ENCODE assay signal across 8 cellular contexts in genomic region chr7:107169120-107170050, GRCh38. TPM values are rescaled to one million over a fixed set of nuclear protein-coding genes. Genes with fewer than 3 reads are reported as not detected.
DNase-seq lines count a peak whose midpoint lies in the region; FAIRE-seq and TF ChIP-seq lines count a peak whose summit lies in the region.

No MANE protein-coding gene starts in this region.

- TF ChIP-seq CTCF in DOHH2 (IDR thresholded peaks at IDR 0.05; ENCODE audit: low read depth, low read length, poor library complexity, severe bottlenecking) (peak; percentile 15), NB4 (IDR thresholded peaks at IDR 0.05; ENCODE audit: low read depth, low read length) (no peak)

- peak overlapping the region; percentile 97 for H3K4me3 Mint-ChIP-seq in activated naive CD4-positive, alpha-beta T cell treated with anti-CD3 and anti-CD28 coated beads for 36 hours

- H3K4me1 Mint-ChIP-seq in activated naive CD4-positive, alpha-beta T cell treated with anti-CD3 and anti-CD28 coated beads for 36 hours (ENCODE audit: low read depth) = peaks cover 32% of the 10 kb centered on the region

- in situ Hi-C loops in SK-MEL-5 (cut with HindIII; ENCODE audit: low pct_unique_long_range_greater_than_20kb, low sequenced_read_pairs) = no loop called here

- H3F3A ChIP-seq in DOHH2 (ENCODE audit: control insufficient read depth, insufficient read depth) = peaks cover 14% of the 10 kb centered on the region

- H3K4me3 ChIP-seq in DOHH2 (ENCODE audit: low read length) (peak overlapping the region; percentile 90), NB4 (ENCODE audit: low read depth, low read length) (peak overlapping the region; percentile 85), neuron (ENCODE audit: low read length) (peak overlapping the region; percentile 87), stomach smooth muscle (ENCODE audit: low read length in 2 of 2) (peak overlapping the region; percentile 88 to 95)

- H4K20me1 ChIP-seq in DOHH2 (ENCODE audit: control insufficient read depth, insufficient read depth, low read depth, low read length) = 0 out of 2 replicates have a peak, but pooled peaks cover 4% of the 10 kb centered on the region

- H3K9me3 Mint-ChIP-seq in activated naive CD4-positive, alpha-beta T cell treated with anti-CD3 and anti-CD28 coated beads for 36 hours = no peaks in the 10 kb centered on the region

- H2AFZ ChIP-seq in neuron (ENCODE audit: low read depth, low read length) = no peak overlapping the region

- H3K4me1 ChIP-seq in DOHH2 (ENCODE audit: control insufficient read depth, low read length) = peaks cover 36% of the 10 kb centered on the region
- peaks cover 18% of the 10 kb centered on the region for H3K4me1 ChIP-seq in neuron (ENCODE audit: insufficient read depth, low read length)
- H3K4me1 ChIP-seq in stomach smooth muscle (ENCODE audit: control insufficient read depth, insufficient read depth, low read length) = peaks cover 10% of the 10 kb centered on the region

- H3K9ac ChIP-seq in stomach smooth muscle (ENCODE audit: low read length in 2 of 2) = peak overlapping the region; percentile 88 to 89

- H3K27me3 Mint-ChIP-seq in activated naive CD4-positive, alpha-beta T cell treated with anti-CD3 and anti-CD28 coated beads for 36 hours (ENCODE audit: low read depth) = no peaks in the 10 kb centered on the region

- intact Hi-C loops in activated naive CD4-positive, alpha-beta T cell treated with anti-CD3 and anti-CD28 coated beads for 36 hours (cut with micrococcal nuclease) = loop anchor here (1.0 to 10.0 kb wide), 8 partner anchors 43 to 1493 kb away; partner anchors contain the start of genes DNAJB9, SYPL1 and THAP5

- peak; percentile 95 for DNase-seq in HCEC 1CT
- DNase-seq in NB4 (ENCODE audit: low read depth) = peak; percentile 99
- DNase-seq in SK-MEL-5 (ENCODE audit: low read depth, low spot score) = peak; percentile 100
- peak; percentile 95 for DNase-seq in activated naive CD4-positive, alpha-beta T cell treated with anti-CD3 and anti-CD28 coated beads for 36 hours
- peak; percentile 72 to 77 for DNase-seq in frontal cortex (ENCODE audit: low spot score in 2 of 2)

- H3K27me3 ChIP-seq in DOHH2 (ENCODE audit: control insufficient read depth, low read length) = no peaks in the 10 kb centered on the region
- no peaks in the 10 kb centered on the region for H3K27me3 ChIP-seq in neuron (ENCODE audit: insufficient read depth, low read length)
- no peaks in the 10 kb centered on the region for H3K27me3 ChIP-seq in stomach smooth muscle (ENCODE audit: control insufficient read depth in 1 of 2, insufficient read depth in 2 of 2, low read length in 2 of 2)

- H3K9me3 ChIP-seq in DOHH2 (ENCODE audit: control insufficient read depth, insufficient read depth, low read length) (no peaks in the 10 kb centered on the region), neuron (ENCODE audit: low read length) (no peaks in the 10 kb centered on the region), stomach smooth muscle (ENCODE audit: control insufficient read depth in 2 of 2, low read length in 2 of 2) (no peaks in the 10 kb centered on the region)

- CTCF ChIA-PET in activated naive CD4-positive, alpha-beta T cell treated with anti-CD3 and anti-CD28 coated beads for 36 hours (lab: Charles Lee) = interaction anchor here (0.7 to 3.5 kb wide), 9 partner anchors 10 to 303 kb away, joined by 3 to 15 read pairs (median 5); no protein-coding TSS in a partner anchor

- no peaks in the 10 kb centered on the region for H3K36me3 ChIP-seq in DOHH2 (ENCODE audit: control insufficient read depth, low read length)
- no peaks in the 10 kb centered on the region for H3K36me3 ChIP-seq in neuron (ENCODE audit: insufficient read depth, low read length)
- H3K36me3 ChIP-seq in stomach smooth muscle (ENCODE audit: control insufficient read depth in 2 of 2, insufficient read depth in 2 of 2, low read length in 2 of 2) = no peaks in the 10 kb centered on the region

- peak overlapping the region; percentile 99 for H3K27ac Mint-ChIP-seq in activated naive CD4-positive, alpha-beta T cell treated with anti-CD3 and anti-CD28 coated beads for 36 hours

- TF ChIP-seq POLR2A in NB4 (IDR thresholded peaks at IDR 0.05; ENCODE audit: extremely low read depth, insufficient read length) = peak; percentile 75

- H3K4me2 ChIP-seq in DOHH2 (ENCODE audit: low read length) = peak overlapping the region; percentile 85

- H3K36me3 Mint-ChIP-seq in activated naive CD4-positive, alpha-beta T cell treated with anti-CD3 and anti-CD28 coated beads for 36 hours (ENCODE audit: low read depth) = peaks cover 1% of the 10 kb centered on the region

- no peaks in the 10 kb centered on the region for H3K9me2 ChIP-seq in DOHH2 (replicated peaks; ENCODE audit: control insufficient read depth, low read length)

- peaks cover 45% of the 10 kb centered on the region for H3K79me2 ChIP-seq in DOHH2 (ENCODE audit: control insufficient read depth, low read length)

- FAIRE-seq in frontal cortex (lab: Jason Lieb, UNC) = no peak

- H3K27ac ChIP-seq in DOHH2 (ENCODE audit: low read depth, low read length) = peak overlapping the region; percentile 65
- peak overlapping the region; percentile 94 for H3K27ac ChIP-seq in stomach smooth muscle (ENCODE audit: low read length)

RNA-seq across cellular contexts. Expression of gene HBP1, which starts 0.6 kb away (rescaled TPM):
- 105 and 123 TPM in 2 replicates for total RNA-seq in SK-MEL-5 (2014; rRNA removed; shearing (Covaris generic))
- polyA plus RNA-seq in SK-MEL-5 (2015; cell fraction: cytosol; rRNA removed) = 48.1 and 50.0 TPM in 2 replicates
- 81.3 and 104 TPM in 2 replicates for polyA plus RNA-seq in SK-MEL-5 (2015; cell fraction: nucleus; rRNA removed)
- 10 to 100 TPM; 41.8 to 42.2 TPM for total RNA-seq in activated naive CD4-positive, alpha-beta T cell treated with anti-CD3 and anti-CD28 coated beads for 36 hours
- total RNA-seq in frontal cortex = 55.0 TPM

Comparison
In these comparisons a context has a peak if more than half of its experiments do, and no peak if none do; other contexts are left out.
1. Peak in every context shown above with its lines: DNase-seq, H3K4me3 ChIP-seq and H3K27ac ChIP-seq.